Comparison of ENCODE assay signal across 9 cellular contexts in genomic region chr17:72725432-72726068, GRCh38.
DNase-seq lines count a peak whose midpoint lies in the region; FAIRE-seq and TF ChIP-seq lines count a peak whose summit lies in the region.
"Had no signal": no experiment of that assay in that cellular context is flagged by ENCODE, and none has a peak within 500 bp of the region (broad histone marks: within the 10 kb centered on the region; RNA-seq: fewer than 3 reads in every experiment).

No MANE protein-coding gene starts in this region.

- no peak overlapping the region for H2AFZ ChIP-seq in neural progenitor cell (replicated peaks)

- H3K9ac ChIP-seq in neural progenitor cell = no peak overlapping the region

- H3K9me3 Mint-ChIP-seq in neural progenitor cell = no peaks in the 10 kb centered on the region

- peak; percentile 89 for TF ChIP-seq CTCF in fibroblast of pulmonary artery (IDR thresholded peaks at IDR 0.05; ENCODE audit: low read length, missing control alignments)
- peak; percentile 99 for TF ChIP-seq CTCF in neural progenitor cell (IDR thresholded peaks at IDR 0.05)

- no peak overlapping the region for H3K27ac ChIP-seq in neural progenitor cell

- DNase-seq in activated T-cell treated with anti-CD3 and anti-CD28 coated beads for 1 hour (ENCODE audit: low read depth) = peak; percentile 24
- DNase-seq in activated T-cell treated with anti-CD3 and anti-CD28 coated beads for 4 hours = no peak
- peak; percentile 66 for DNase-seq in HuH-7 (ENCODE audit: low spot score)
- DNase-seq in NCI-H82 treated with DMSO at 0.1 percent for 48 hours (lab: John Stamatoyannopoulos, UW; ENCODE audit: unreplicated experiment) = peak; percentile 65
- peak; percentile 48 for DNase-seq in activated T-cell treated with anti-CD3 and anti-CD28 coated beads, Interleukin-2, amount 50 U/mL, for 1 hour
- DNase-seq in fibroblast of pulmonary artery (ENCODE audit: low read depth) = peak; percentile 75
- DNase-seq in neural progenitor cell (ENCODE audit: low spot score) = peak; percentile 85
- peak; percentile 88 for DNase-seq in urothelium cell line (ENCODE audit: low spot score)

- H3K9me3 ChIP-seq in neural progenitor cell (ENCODE audit: low read depth) = no peaks in the 10 kb centered on the region

- no peak overlapping the region for H3K4me3 ChIP-seq in fibroblast of pulmonary artery (replicated peaks; ENCODE audit: low read depth, low read length)
- no peak overlapping the region for H3K4me3 ChIP-seq in neural progenitor cell

- peaks cover 16% of the 10 kb centered on the region for H3K4me1 Mint-ChIP-seq in neural progenitor cell

- no peaks in the 10 kb centered on the region for H3K36me3 ChIP-seq in neural progenitor cell

- FAIRE-seq in urothelium cell line (lab: Jason Lieb, UNC) = peak; percentile 89
- FAIRE-seq: G401.6 had no signal

- no peaks in the 10 kb centered on the region for H3K79me2 ChIP-seq in neural progenitor cell (ENCODE audit: low read depth)

- no peaks in the 10 kb centered on the region for H3K27me3 ChIP-seq in neural progenitor cell

- H3K4me1 ChIP-seq in neural progenitor cell = peaks cover 12% of the 10 kb centered on the region

- no peaks in the 10 kb centered on the region for H4K20me1 ChIP-seq in neural progenitor cell (ENCODE audit: low read depth)

- peaks cover 11% of the 10 kb centered on the region for H3K27me3 Mint-ChIP-seq in neural progenitor cell (ENCODE audit: insufficient read depth, low read depth)

- peak overlapping the region; percentile 34 for H3K27ac Mint-ChIP-seq in neural progenitor cell

- H3K4me3 Mint-ChIP-seq in neural progenitor cell = peak overlapping the region; percentile 28

- H3F3A ChIP-seq in neural progenitor cell (ENCODE audit: low read depth) = no peaks in the 10 kb centered on the region

- no peaks in the 10 kb centered on the region for H3K36me3 Mint-ChIP-seq in neural progenitor cell

- no peak overlapping the region for H3K4me2 ChIP-seq in neural progenitor cell
